In the genomic region with DNA sequence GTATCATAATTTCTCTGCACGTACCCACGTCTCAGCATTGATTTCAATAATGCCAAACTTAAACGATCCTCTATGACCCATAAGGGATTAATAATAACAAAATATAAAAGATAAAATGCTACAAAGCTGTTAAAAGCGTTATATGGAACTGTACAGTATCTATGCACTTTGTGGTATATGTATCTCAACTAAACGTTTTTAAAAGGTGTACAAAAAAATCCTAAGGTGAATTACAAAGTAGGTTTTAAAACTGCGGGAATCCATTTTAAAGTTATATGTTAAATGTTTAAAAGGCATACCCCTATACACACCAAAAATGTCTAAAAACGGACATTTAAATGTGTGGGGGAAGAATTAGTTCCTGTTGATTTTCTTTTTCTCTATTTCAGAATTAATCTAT, we compare ENCODE assay signal across 9 cellular contexts. TPM values are rescaled to one million over a fixed set of nuclear protein-coding genes. Genes with fewer than 3 reads are reported as not detected.
DNase-seq lines count a peak whose midpoint lies in the region; ATAC-seq and TF ChIP-seq lines count a peak whose summit lies in the region.
"Had no signal": no experiment of that assay in that cellular context is flagged by ENCODE, and none has a peak within 500 bp of the region (broad histone marks: within the 10 kb centered on the region; RNA-seq: fewer than 3 reads in every experiment).

No MANE protein-coding gene starts in this region.

- peaks cover 0 to 9% of the 10 kb centered on the region in 2 donors for H3K4me1 ChIP-seq in left lung
- H3K4me1 ChIP-seq in tibial artery, result peaks cover 0 to 12% (median 0%) of the 10 kb centered on the region in 4 donors

- no peaks in the 10 kb centered on the region for H3K36me3 ChIP-seq in left lung
- H3K36me3 ChIP-seq in tibial artery, result no peaks in the 10 kb centered on the region

- H3K4me3 ChIP-seq in left lung (peak overlapping the region; percentile 35 to 55), tibial artery (peak overlapping the region; percentile 63 to 66)

- peaks cover 26% of the 10 kb centered on the region for H3K4me1 Mint-ChIP-seq in activated CD4-positive, alpha-beta T cell treated with anti-CD3 and anti-CD28 coated beads, Interleukin-2, amount 10 ng/mL, durations not matched to agents 7 days and 5 days
- H3K4me1 Mint-ChIP-seq in activated naive CD8-positive, alpha-beta T cell (ENCODE audit: low read depth), result peaks cover 26% of the 10 kb centered on the region

- H3K27ac Mint-ChIP-seq in activated CD4-positive, alpha-beta T cell treated with anti-CD3 and anti-CD28 coated beads, Interleukin-2, amount 10 ng/mL, durations not matched to agents 7 days and 5 days, result peak overlapping the region; percentile 99
- H3K27ac Mint-ChIP-seq in activated naive CD8-positive, alpha-beta T cell, result no peak overlapping the region

- H3K36me3 Mint-ChIP-seq in activated CD4-positive, alpha-beta T cell treated with anti-CD3 and anti-CD28 coated beads, Interleukin-2, amount 10 ng/mL, durations not matched to agents 7 days and 5 days (ENCODE audit: low read depth), result peaks cover 39% of the 10 kb centered on the region
- H3K36me3 Mint-ChIP-seq in activated naive CD8-positive, alpha-beta T cell, result peaks cover 13% of the 10 kb centered on the region

- DNase-seq in activated CD4-positive, alpha-beta T cell treated with anti-CD3 and anti-CD28 coated beads, Interleukin-2, amount 10 ng/mL, durations not matched to agents 7 days and 5 days, result no peak
- DNase-seq in activated CD4-positive, alpha-beta T cell treated with anti-CD3 and anti-CD28 coated beads for 1 hour, result no peak
- DNase-seq in left lung (no peak), tibial artery (no peak), sciatic nerve (ENCODE audit: low spot score) (no peak), midbrain (lab: John Stamatoyannopoulos, UW) (no peak), HCEC 1CT (no peak)

- CTCF ChIA-PET in activated CD4-positive, alpha-beta T cell treated with anti-CD3 and anti-CD28 coated beads, Interleukin-2, amount 10 ng/mL, durations not matched to agents 7 days and 5 days (lab: Charles Lee), result no interaction called here

- H3K27me3 ChIP-seq in left lung (no peaks in the 10 kb centered on the region), tibial artery (no peaks in the 10 kb centered on the region)

- H3K4me3 Mint-ChIP-seq in activated CD4-positive, alpha-beta T cell treated with anti-CD3 and anti-CD28 coated beads, Interleukin-2, amount 10 ng/mL, durations not matched to agents 7 days and 5 days, result peak overlapping the region; percentile 95
- H3K4me3 Mint-ChIP-seq in activated naive CD8-positive, alpha-beta T cell, result peak overlapping the region; percentile 99

- H3K9me3 Mint-ChIP-seq in activated CD4-positive, alpha-beta T cell treated with anti-CD3 and anti-CD28 coated beads, Interleukin-2, amount 10 ng/mL, durations not matched to agents 7 days and 5 days, result peaks cover 3% of the 10 kb centered on the region
- no peaks in the 10 kb centered on the region for H3K9me3 Mint-ChIP-seq in activated naive CD8-positive, alpha-beta T cell (ENCODE audit: low read depth)

- POLR2A ChIA-PET in activated CD4-positive, alpha-beta T cell treated with anti-CD3 and anti-CD28 coated beads, Interleukin-2, amount 10 ng/mL, durations not matched to agents 7 days and 5 days (lab: Charles Lee), result no interaction called here

- ATAC-seq in left lung (no peak), sciatic nerve (no peak)

- intact Hi-C loops in left lung (cut with DNase I) (no loop called here), tibial artery (cut with DNase I; ENCODE audit: low total_unique reads) (no loop called here), sciatic nerve (cut with DNase I) (no loop called here)

- H3K9me3 ChIP-seq in left lung, result no peaks in the 10 kb centered on the region
- no peaks in the 10 kb centered on the region for H3K9me3 ChIP-seq in tibial artery

- H3K27me3 Mint-ChIP-seq in activated CD4-positive, alpha-beta T cell treated with anti-CD3 and anti-CD28 coated beads, Interleukin-2, amount 10 ng/mL, durations not matched to agents 7 days and 5 days, result no peaks in the 10 kb centered on the region
- no peaks in the 10 kb centered on the region for H3K27me3 Mint-ChIP-seq in activated naive CD8-positive, alpha-beta T cell

- no peak for TF ChIP-seq CTCF in left lung (IDR thresholded peaks at IDR 0.05)
- no peak for TF ChIP-seq CTCF in tibial artery (IDR thresholded peaks at IDR 0.05)

- H3K27ac ChIP-seq in left lung, result peak overlapping the region in 1 of 2 donors; percentile 79
- peak overlapping the region; percentile 72 to 74 for H3K27ac ChIP-seq in tibial artery

RNA-seq across cellular contexts. Expression of a gene that starts 0.9 kb away (rescaled TPM):
- 10 to 100 TPM; 10.5 to 12.3 TPM for total RNA-seq in activated CD4-positive, alpha-beta T cell treated with anti-CD3 and anti-CD28 coated beads, Interleukin-2, amount 10 ng/mL, durations not matched to agents 7 days and 5 days
- total RNA-seq in left lung (1 to 10 TPM; 5.1 to 5.9 TPM), sciatic nerve (8.8 TPM)

RNA-seq across cellular contexts. Expression of a gene that starts 3.9 kb away (rescaled TPM):
- under 1 TPM; 0.32 to 0.40 TPM for total RNA-seq in activated CD4-positive, alpha-beta T cell treated with anti-CD3 and anti-CD28 coated beads, Interleukin-2, amount 10 ng/mL, durations not matched to agents 7 days and 5 days
- total RNA-seq in left lung (not detected), sciatic nerve (not detected)
- total RNA-seq: M059J had no signal
